In genomic region chr1:58883037-58883887, GRCh38 we compare ENCODE assay signal across 8 cellular contexts.
DNase-seq lines count a peak whose midpoint lies in the region; ATAC-seq and TF ChIP-seq lines count a peak whose summit lies in the region.

No MANE protein-coding gene starts in this region.

- no peak overlapping the region for H3K4me3 Mint-ChIP-seq in T-helper 2 cell treated with Interferon-gamma antibody and Interleukin-4, amounts not matched to agents 5 μg/mL and 100 μg/mL, for 36 hours

- H3K9me3 Mint-ChIP-seq in T-helper 2 cell treated with Interferon-gamma antibody and Interleukin-4, amounts not matched to agents 5 μg/mL and 100 μg/mL, for 36 hours, result no peaks in the 10 kb centered on the region

- no peaks in the 10 kb centered on the region for H3K9me3 ChIP-seq in BLaER1 treated with 17β-estradiol and CSF1 and Interleukin-3, amounts not matched to agents 10 nM and 100 nM (replicated peaks in 1 of 11)
- H3K9me3 ChIP-seq in osteoblast (ENCODE audit: low read depth, low read length), result no peaks in the 10 kb centered on the region

- H3K36me3 ChIP-seq in BLaER1 treated with 17β-estradiol and CSF1 and Interleukin-3, amounts not matched to agents 10 nM and 100 nM, result no peaks in the 10 kb centered on the region
- no peaks in the 10 kb centered on the region for H3K36me3 ChIP-seq in osteoblast (ENCODE audit: insufficient read depth, low read length)

- peak overlapping the region; percentile 45 for H2AFZ ChIP-seq in osteoblast (ENCODE audit: low read length)

- no peaks in the 10 kb centered on the region for H3K79me2 ChIP-seq in osteoblast (ENCODE audit: insufficient read depth, low read length)

- H3K9ac ChIP-seq in BLaER1 treated with 17β-estradiol and CSF1 and Interleukin-3, amounts not matched to agents 10 nM and 100 nM, result peak overlapping the region in 5 of 11 experiments; percentile 52 to 70 (median 66); a peak in 9 of 22 replicates

- H3K27ac Mint-ChIP-seq in T-helper 2 cell treated with Interferon-gamma antibody and Interleukin-4, amounts not matched to agents 5 μg/mL and 100 μg/mL, for 36 hours, result no peak overlapping the region

- ATAC-seq in GM19351 (IDR thresholded peaks at IDR 0.05; ENCODE audit: unreplicated experiment), result no peak

- peaks cover 19% of the 10 kb centered on the region for H3K4me1 Mint-ChIP-seq in T-helper 2 cell treated with Interferon-gamma antibody and Interleukin-4, amounts not matched to agents 5 μg/mL and 100 μg/mL, for 36 hours (ENCODE audit: low read depth)

- TF ChIP-seq CTCF in fibroblast of the aortic adventitia (IDR thresholded peaks at IDR 0.05; ENCODE audit: insufficient read depth, low read length) (no peak), osteoblast (IDR thresholded peaks at IDR 0.05; ENCODE audit: extremely low read depth, low read depth, low read length) (no peak)

- peak; percentile 98 for DNase-seq in HS-5 (ENCODE audit: low read depth)
- peak; percentile 97 for DNase-seq in SKM-1 treated with dmso at 0.1 percent for 144 hours (lab: John Stamatoyannopoulos, UW; ENCODE audit: unreplicated experiment)
- peak; percentile 100 for DNase-seq in fibroblast of the aortic adventitia (ENCODE audit: low read depth)
- peak; percentile 92 for DNase-seq in osteoblast (ENCODE audit: insufficient read length, low spot score, missing footprints)
- no peak for DNase-seq in cerebellar nuclear complex (lab: John Stamatoyannopoulos, UW)
- DNase-seq in T-helper 2 cell treated with Interferon-gamma antibody and Interleukin-4, amounts not matched to agents 5 μg/mL and 100 μg/mL, for 36 hours (ENCODE audit: low spot score), result no peak

- peaks cover 7% of the 10 kb centered on the region for H3K36me3 Mint-ChIP-seq in T-helper 2 cell treated with Interferon-gamma antibody and Interleukin-4, amounts not matched to agents 5 μg/mL and 100 μg/mL, for 36 hours (ENCODE audit: low read depth)

- no peaks in the 10 kb centered on the region for H3K27me3 ChIP-seq in BLaER1 treated with 17β-estradiol and CSF1 and Interleukin-3, amounts not matched to agents 10 nM and 100 nM
- H3K27me3 ChIP-seq in osteoblast (ENCODE audit: insufficient read depth, low read length), result no peaks in the 10 kb centered on the region

- no peak overlapping the region for H3K4me3 ChIP-seq in BLaER1 treated with 17β-estradiol and CSF1 and Interleukin-3, amounts not matched to agents 10 nM and 100 nM
- H3K4me3 ChIP-seq in fibroblast of the aortic adventitia (ENCODE audit: low read depth, low read length) (no peak overlapping the region), osteoblast (ENCODE audit: insufficient read depth, low read length) (no peak overlapping the region)

- no peaks in the 10 kb centered on the region for H4K20me1 ChIP-seq in BLaER1 treated with 17β-estradiol and CSF1 and Interleukin-3, amounts not matched to agents 10 nM and 100 nM
- no peaks in the 10 kb centered on the region for H4K20me1 ChIP-seq in osteoblast (ENCODE audit: insufficient read depth, low read length)

- peak overlapping the region in 7 of 11 experiments; percentile 12 to 92 (median 75); a peak in 13 of 22 replicates for H3K4me2 ChIP-seq in BLaER1 treated with 17β-estradiol and CSF1 and Interleukin-3, amounts not matched to agents 10 nM and 100 nM
- H3K4me2 ChIP-seq in osteoblast (ENCODE audit: insufficient read depth, low read length), result no peak overlapping the region

- peaks cover 0 to 100% (median 46%) of the 10 kb centered on the region in 10 experiments; a peak in 15 of 20 replicates for H3K4me1 ChIP-seq in BLaER1 treated with 17β-estradiol and CSF1 and Interleukin-3, amounts not matched to agents 10 nM and 100 nM
- H3K4me1 ChIP-seq in osteoblast (ENCODE audit: insufficient read depth, low read length), result peaks cover 58% of the 10 kb centered on the region

- no peaks in the 10 kb centered on the region for H3K27me3 Mint-ChIP-seq in T-helper 2 cell treated with Interferon-gamma antibody and Interleukin-4, amounts not matched to agents 5 μg/mL and 100 μg/mL, for 36 hours (ENCODE audit: low read depth)

- H3K27ac ChIP-seq in BLaER1 treated with 17β-estradiol and CSF1 and Interleukin-3, amounts not matched to agents 10 nM and 100 nM, result peak overlapping the region in 9 of 11 experiments; percentile 20 to 91 (median 77); a peak in 16 of 22 replicates
- H3K27ac ChIP-seq in osteoblast (ENCODE audit: low read depth, low read length), result peak overlapping the region; percentile 87

Comparison
In these comparisons a context has a peak if more than half of its experiments do, and no peak if none do; other contexts are left out.
1. DNase-seq: peak in HS-5 (single experiment), SKM-1 treated with dmso at 0.1 percent for 144 hours (single experiment), fibroblast of the aortic adventitia (single experiment) and osteoblast (single experiment); none in cerebellar nuclear complex (0 of 2) and T-helper 2 cell treated with Interferon-gamma antibody and Interleukin-4, amounts not matched to agents 5 μg/mL and 100 μg/mL, for 36 hours (single experiment).